ENCODE assay signal across 1 cellular context in the genomic region with DNA sequence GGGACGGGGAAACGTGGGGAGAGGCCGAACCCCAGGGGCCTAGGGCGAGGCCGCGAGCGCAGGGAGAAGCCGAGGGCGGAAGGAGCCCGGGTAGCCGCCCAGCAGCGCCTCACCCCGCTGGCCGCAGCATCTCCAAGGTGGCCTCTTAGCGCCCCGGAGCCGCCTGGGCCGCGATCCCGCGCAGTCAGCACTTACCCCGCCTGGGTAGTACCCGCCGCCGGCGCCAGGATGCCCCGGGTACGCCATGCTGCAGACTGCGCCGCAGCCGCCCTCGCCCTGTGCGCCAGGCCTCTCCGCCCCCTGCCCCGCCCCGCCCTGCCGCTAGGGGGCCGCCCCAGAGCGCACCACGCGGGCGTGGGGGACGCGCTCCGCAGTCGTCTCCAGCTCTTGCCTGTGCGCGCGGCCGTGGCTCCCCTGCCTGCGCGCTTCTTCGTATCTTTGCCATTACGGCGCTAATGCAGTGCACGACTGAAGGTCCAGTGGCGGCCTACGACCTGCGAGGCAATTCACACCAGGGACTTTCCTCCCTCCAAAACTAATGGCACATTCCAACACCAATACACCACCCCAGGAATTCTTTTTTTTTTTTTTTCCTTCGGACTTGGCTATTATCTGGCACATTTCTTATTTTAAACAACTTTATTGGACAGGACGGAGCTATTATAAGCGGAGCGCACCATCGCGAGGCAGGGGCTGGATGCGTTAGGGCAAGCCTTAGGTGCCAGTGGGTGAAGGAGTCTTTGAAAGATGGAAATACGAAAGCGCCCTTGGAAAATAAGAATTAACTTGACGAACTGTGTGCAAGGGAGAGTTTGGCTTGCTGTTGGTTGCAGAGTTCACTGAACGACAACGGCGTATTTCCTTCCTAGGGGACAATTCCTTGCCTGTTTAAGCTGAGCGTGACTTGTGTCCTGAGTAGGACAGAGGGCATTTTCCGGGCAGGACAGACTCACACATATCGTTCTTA.
A peak's percentile ranks its signal among the peaks of the same experiment; 100 is the strongest.
TF ChIP-seq lines count a peak whose summit lies in the region.

A gene with protein sequence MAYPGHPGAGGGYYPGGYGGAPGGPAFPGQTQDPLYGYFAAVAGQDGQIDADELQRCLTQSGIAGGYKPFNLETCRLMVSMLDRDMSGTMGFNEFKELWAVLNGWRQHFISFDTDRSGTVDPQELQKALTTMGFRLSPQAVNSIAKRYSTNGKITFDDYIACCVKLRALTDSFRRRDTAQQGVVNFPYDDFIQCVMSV (minus strand): TSS at position 258 of the 967 bp plus-strand sequence. CDS start 12 bp downstream, at position 246.

TF ChIP-seq in WTC11, 78 proteins besides CTCF, POLR2A, EP300 and RAD21 (continued from another document):
- TF ChIP-seq TEAD1 (CRISPR knock-in tag; IDR thresholded peaks at IDR 0.05) (peak; percentile 78; the same call in 1 of the 2 replicates), NR3C1 (CRISPR knock-in tag; conservative IDR thresholded peaks at IDR 0.05; ENCODE audit: low read depth) (no peak), SP1 (CRISPR knock-in tag; conservative IDR thresholded peaks at IDR 0.05) (peak; percentile 73), ZNF232 (CRISPR knock-in tag; IDR thresholded peaks at IDR 0.05) (peak; percentile 89)
- TF ChIP-seq, protein P1, sequence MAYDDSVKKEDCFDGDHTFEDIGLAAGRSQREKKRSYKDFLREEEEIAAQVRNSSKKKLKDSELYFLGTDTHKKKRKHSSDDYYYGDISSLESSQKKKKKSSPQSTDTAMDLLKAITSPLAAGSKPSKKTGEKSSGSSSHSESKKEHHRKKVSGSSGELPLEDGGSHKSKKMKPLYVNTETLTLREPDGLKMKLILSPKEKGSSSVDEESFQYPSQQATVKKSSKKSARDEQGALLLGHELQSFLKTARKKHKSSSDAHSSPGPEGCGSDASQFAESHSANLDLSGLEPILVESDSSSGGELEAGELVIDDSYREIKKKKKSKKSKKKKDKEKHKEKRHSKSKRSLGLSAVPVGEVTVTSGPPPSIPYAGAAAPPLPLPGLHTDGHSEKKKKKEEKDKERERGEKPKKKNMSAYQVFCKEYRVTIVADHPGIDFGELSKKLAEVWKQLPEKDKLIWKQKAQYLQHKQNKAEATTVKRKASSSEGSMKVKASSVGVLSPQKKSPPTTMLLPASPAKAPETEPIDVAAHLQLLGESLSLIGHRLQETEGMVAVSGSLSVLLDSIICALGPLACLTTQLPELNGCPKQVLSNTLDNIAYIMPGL (CRISPR knock-in tag; IDR thresholded peaks at IDR 0.05) = peak; percentile 58; the same call in 1 of the 2 replicates
